ENCODE assay signal across 8 cellular contexts in the genomic region with DNA sequence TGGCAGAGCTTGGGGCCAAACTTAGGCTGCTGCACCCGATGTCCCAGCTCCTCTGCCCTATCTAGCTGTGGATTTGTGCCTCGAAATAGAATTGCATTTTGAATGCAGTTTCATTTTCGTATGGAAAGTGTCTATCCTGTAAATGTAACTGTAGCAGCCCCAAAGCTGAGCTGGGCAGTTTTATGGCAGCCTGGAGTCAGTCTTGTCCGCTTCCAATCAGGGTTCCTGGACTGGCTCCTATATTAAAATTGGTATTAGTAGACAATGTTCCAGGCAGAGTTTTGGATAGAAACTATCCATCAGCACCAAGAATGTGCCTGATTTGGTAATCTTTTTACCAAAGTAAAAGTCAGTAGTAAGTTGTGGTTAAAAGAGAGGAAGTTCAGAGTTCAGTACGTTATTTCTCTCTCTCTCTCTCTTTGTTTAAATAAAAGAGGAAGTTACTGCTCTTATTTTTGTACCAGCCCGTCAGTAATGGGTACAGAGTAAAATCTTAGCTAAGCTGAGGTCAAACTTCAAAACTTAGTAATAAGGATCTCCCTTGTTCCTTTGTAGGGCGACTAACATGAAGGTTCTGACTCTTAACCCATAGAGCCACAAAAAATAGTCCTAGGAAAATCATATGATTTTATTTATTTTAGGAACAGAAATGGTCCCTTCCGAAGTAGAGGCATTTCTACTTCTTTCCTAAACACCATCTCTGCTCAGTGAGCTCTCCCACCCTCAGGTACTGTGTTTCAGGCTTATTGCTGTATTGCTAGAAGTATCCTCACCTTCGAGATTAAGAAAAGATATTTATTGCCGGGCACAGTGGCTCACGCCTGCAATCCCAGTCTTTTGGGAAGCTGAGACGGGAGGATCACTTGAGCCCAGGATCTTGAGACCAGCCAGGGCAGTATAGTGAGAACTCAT. TPM values are rescaled to one million over a fixed set of nuclear protein-coding genes. Genes with fewer than 3 reads are reported as not detected.
DNase-seq lines count a peak whose midpoint lies in the region; ATAC-seq and TF ChIP-seq lines count a peak whose summit lies in the region.

No MANE protein-coding gene starts in this region.

- H3K9me3 ChIP-seq in OCI-LY7 (ENCODE audit: low read length) (no peaks in the 10 kb centered on the region), lower lobe of right lung (no peaks in the 10 kb centered on the region)

- H3K4me3 ChIP-seq in OCI-LY7 (ENCODE audit: low read depth, low read length, poor library complexity, severe bottlenecking) (peak overlapping the region; percentile 65), lower lobe of right lung (peak overlapping the region; percentile 39), H7 (ENCODE audit: insufficient read depth, low read depth, low read length) (no peak overlapping the region)

- TSS peak; percentile 60 for BruUV-seq in OCI-LY7 (replicated peaks; lab: Mats Ljungman, UMichigan)

- peak; percentile 80 for ATAC-seq in GM18909 (IDR thresholded peaks at IDR 0.05; ENCODE audit: poor library complexity, unreplicated experiment)
- ATAC-seq in HG02870 (IDR thresholded peaks at IDR 0.05; ENCODE audit: unreplicated experiment) = peak; percentile 64
- peak; percentile 72 to 82 for ATAC-seq in lower lobe of right lung

- peak overlapping the region; percentile 94 for H3K4me2 ChIP-seq in OCI-LY7 (ENCODE audit: low read length)

- peak overlapping the region; percentile 98 for H3K27ac ChIP-seq in OCI-LY7 (ENCODE audit: low read depth, low read length, poor library complexity, severe bottlenecking)
- H3K27ac ChIP-seq in lower lobe of right lung = no peak overlapping the region

- H3K36me3 ChIP-seq in OCI-LY7 (ENCODE audit: insufficient read depth, low read length) = no peaks in the 10 kb centered on the region
- no peaks in the 10 kb centered on the region for H3K36me3 ChIP-seq in lower lobe of right lung
- no peaks in the 10 kb centered on the region for H3K36me3 ChIP-seq in H7 (replicated peaks; ENCODE audit: control insufficient read depth, insufficient read depth, low read length)

- H3K9me2 ChIP-seq in OCI-LY7 (ENCODE audit: insufficient read depth, low read length) = no peaks in the 10 kb centered on the region

- CTCF ChIA-PET in OCI-LY7 (lab: Charles Lee; ENCODE audit: unreplicated experiment) = interaction anchor here (0.5 to 0.9 kb wide), 2 partner anchors 15 to 72 kb away, joined by 3 read pairs; no protein-coding TSS in a partner anchor

- POLR2A ChIA-PET in OCI-LY7 (lab: Charles Lee) = interaction anchor here (0.7 to 7.4 kb wide), 6 partner anchors 9 to 82 kb away, joined by 3 to 83 read pairs (median 4); no protein-coding TSS in a partner anchor

- no peaks in the 10 kb centered on the region for H4K20me1 ChIP-seq in OCI-LY7 (ENCODE audit: insufficient read depth, low read length)

- H3K27me3 ChIP-seq in lower lobe of right lung (ENCODE audit: low read depth) = no peaks in the 10 kb centered on the region
- H3K27me3 ChIP-seq in H7 (ENCODE audit: control insufficient read depth, insufficient read depth, low read length) = peaks cover 59% of the 10 kb centered on the region

- DNase-seq in OCI-LY7 (ENCODE audit: low spot score) (peak; percentile 86), lower lobe of right lung (no peak), H7 (no peak), nucleus accumbens (lab: John Stamatoyannopoulos, UW) (no peak), NCI-H146 (lab: John Stamatoyannopoulos, UW) (no peak), HCEC 1CT (no peak)

- TF ChIP-seq CTCF in OCI-LY7 (conservative IDR thresholded peaks at IDR 0.05; ENCODE audit: low read length) (no peak), lower lobe of right lung (IDR thresholded peaks at IDR 0.05) (no peak)

- H3K79me2 ChIP-seq in OCI-LY7 (ENCODE audit: insufficient read depth, low read depth, low read length) = peaks cover 41% of the 10 kb centered on the region; the same call in 1 of the 2 replicates

- H2AFZ ChIP-seq in OCI-LY7 (ENCODE audit: low read length) = peak overlapping the region; percentile 57; the same call in 1 of the 2 replicates

- intact Hi-C loops in OCI-LY7 (cut with micrococcal nuclease; ENCODE audit: unreplicated experiment) = loop anchor here (2.0 to 10.0 kb wide), 3 partner anchors 27 to 349 kb away; a partner anchor contains a TSS
- intact Hi-C loops in lower lobe of right lung (cut with DNase I) = no loop called here

- H3K4me1 ChIP-seq in OCI-LY7 (ENCODE audit: insufficient read depth, low read length, poor library complexity, severe bottlenecking) (peaks cover 86% of the 10 kb centered on the region), lower lobe of right lung (peaks cover 31% of the 10 kb centered on the region)

RNA-seq across cellular contexts. Expression of a gene that starts 28.0 kb away (rescaled TPM):
- total RNA-seq in OCI-LY7 (2014; rRNA removed; shearing (Covaris generic)) = 21.0 and 24.2 TPM in 2 replicates
- total RNA-seq in OCI-LY7 (2022) = 44.5 and 51.6 TPM in 2 replicates
- total RNA-seq in lower lobe of right lung = 24.1 TPM
- total RNA-seq in H7 (2014; rRNA removed; shearing (Covaris generic)) = 0.44 and 0.80 TPM in 2 replicates

Comparison
In these comparisons a context has a peak if more than half of its experiments do, and no peak if none do; other contexts are left out.
1. RNA of a gene that starts 28.0 kb away (total RNA-seq): 21.0 to 51.6 TPM in OCI-LY7 and 24.1 TPM in lower lobe of right lung (single experiment); 0.44 to 0.80 TPM in H7; every median in the first group is over 10 times any median in the second.
2. Peak in every context shown above with its lines, with median percentiles within 50 percentile points of each other: ATAC-seq.